9 cellular contexts compared by ENCODE assay signal in the genomic region with DNA sequence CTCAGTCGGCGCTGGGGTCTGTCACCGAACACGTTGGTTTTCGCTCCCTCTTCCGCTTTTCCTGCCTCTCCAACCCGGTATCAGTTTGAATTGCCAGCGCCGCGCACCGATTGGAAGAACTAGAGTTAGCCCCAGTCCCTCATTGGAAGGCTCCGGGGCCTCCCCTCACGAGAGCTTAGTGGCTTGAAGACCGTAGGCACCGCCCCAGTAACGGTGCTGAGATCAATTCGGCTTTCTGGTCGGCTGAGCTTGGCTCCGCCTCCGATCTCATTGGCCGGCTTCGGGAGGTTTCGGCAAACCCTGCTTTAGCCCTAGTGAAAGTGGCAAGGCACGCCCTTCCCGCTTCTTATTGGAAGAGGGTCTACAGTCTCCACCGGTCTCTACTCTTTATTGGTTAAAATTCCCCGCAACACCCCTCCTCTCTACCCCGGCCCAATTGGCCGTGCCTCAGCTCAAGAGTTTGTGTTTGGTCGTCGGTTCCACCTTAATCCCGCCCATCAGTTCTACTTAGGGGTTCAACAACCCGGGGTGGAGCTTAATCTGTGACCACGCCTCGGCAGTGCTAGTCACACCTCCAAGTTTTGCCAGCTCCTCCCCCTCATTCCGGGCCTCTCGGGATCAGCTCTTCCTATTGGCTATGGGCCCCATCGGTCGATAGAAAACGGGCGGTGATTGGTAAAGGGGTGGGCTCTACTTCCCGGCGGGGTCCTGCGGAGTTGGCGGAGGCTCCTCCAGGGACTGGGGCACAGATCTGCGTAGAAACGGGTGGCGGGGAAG. TPM values are rescaled to one million over a fixed set of nuclear protein-coding genes. Genes with fewer than 3 reads are reported as not detected.
DNase-seq lines count a peak whose midpoint lies in the region; ATAC-seq and TF ChIP-seq lines count a peak whose summit lies in the region.
"Not testable (repeated sequence)": the region's sequence is repeated elsewhere in the genome, so short reads cannot be mapped to it uniquely, and the experiment has no call there.
"Had no signal": no experiment of that assay in that cellular context is flagged by ENCODE, and none has a peak within 500 bp of the region (broad histone marks: within the 10 kb centered on the region; RNA-seq: fewer than 3 reads in every experiment).

A gene (minus strand): TSS at position 63 of the 777 bp plus-strand sequence. CDS start 845 bp downstream, outside the sequence.

- not testable (repeated sequence) for H3K36me3 Mint-ChIP-seq in activated naive CD4-positive, alpha-beta T cell treated with anti-CD3 and anti-CD28 coated beads for 36 hours (ENCODE audit: low read depth)

- TF ChIP-seq CTCF in PC-3 (conservative IDR thresholded peaks at IDR 0.05; ENCODE audit: low read depth, low read length); right lobe of liver (IDR thresholded peaks at IDR 0.05): not testable (repeated sequence)

- H4K20me1 ChIP-seq in PC-3 (ENCODE audit: low read length): not testable (repeated sequence)

- H3K27ac Mint-ChIP-seq in activated naive CD4-positive, alpha-beta T cell treated with anti-CD3 and anti-CD28 coated beads for 36 hours: not testable (repeated sequence)

- POLR2A ChIA-PET in PC-3 (lab: Charles Lee; ENCODE audit: unreplicated experiment): not testable (repeated sequence)

- not testable (repeated sequence) for H3K9ac ChIP-seq in PC-3 (ENCODE audit: low read length)

- H3F3A ChIP-seq in PC-3 (ENCODE audit: low read length, unreplicated experiment): not testable (repeated sequence)

- not testable (repeated sequence) for DNase-seq in PC-3; activated naive CD4-positive, alpha-beta T cell treated with anti-CD3 and anti-CD28 coated beads for 36 hours; right lobe of liver; aorta

- not testable (repeated sequence) for H3K27ac ChIP-seq in PC-3 (ENCODE audit: low read length); right lobe of liver; aorta (ENCODE audit: low read depth in 1 of 2, low read length in 2 of 2)

- CTCF ChIA-PET in PC-3 (lab: Charles Lee); activated naive CD4-positive, alpha-beta T cell treated with anti-CD3 and anti-CD28 coated beads for 36 hours (lab: Charles Lee): not testable (repeated sequence)

- not testable (repeated sequence) for H3K4me3 Mint-ChIP-seq in activated naive CD4-positive, alpha-beta T cell treated with anti-CD3 and anti-CD28 coated beads for 36 hours

- not testable (repeated sequence) for H2AFZ ChIP-seq in PC-3 (ENCODE audit: low read length)

- H3K9me2 ChIP-seq in PC-3 (replicated peaks; ENCODE audit: low read length): not testable (repeated sequence)

- not testable (repeated sequence) for H3K4me2 ChIP-seq in PC-3 (ENCODE audit: low read length)

- not testable (repeated sequence) for H3K27me3 Mint-ChIP-seq in activated naive CD4-positive, alpha-beta T cell treated with anti-CD3 and anti-CD28 coated beads for 36 hours (ENCODE audit: low read depth)

- no CpG with 5 or more reads among the region's 48 CpGs for WGBS in right lobe of liver (ENCODE audit: insufficient coverage, low coverage, low lambda C conversion rate, missing lambda C conversion rate)
- WGBS in aorta, 2 donors: no CpG with 5 or more reads among the region's 48 CpGs

- H3K36me3 ChIP-seq in PC-3 (ENCODE audit: low read depth, low read length); right lobe of liver; aorta (ENCODE audit: control insufficient read depth in 1 of 2, insufficient read depth in 2 of 2, low read length in 1 of 2): not testable (repeated sequence)

- not testable (repeated sequence) for H3K9me3 Mint-ChIP-seq in activated naive CD4-positive, alpha-beta T cell treated with anti-CD3 and anti-CD28 coated beads for 36 hours

- ATAC-seq in GM18868 (IDR thresholded peaks at IDR 0.05; ENCODE audit: unreplicated experiment) (peak; percentile 89), GM21390 (IDR thresholded peaks at IDR 0.05; ENCODE audit: unreplicated experiment) (peak; percentile 79), HG02798 (IDR thresholded peaks at IDR 0.05; ENCODE audit: poor library complexity, unreplicated experiment) (peak; percentile 85), HG03175 (IDR thresholded peaks at IDR 0.05; ENCODE audit: unreplicated experiment) (peak; percentile 85), PC-3 (peak; percentile 69), right lobe of liver (peak; percentile 80 to 90 (median 86)), aorta (ENCODE audit: low FRiP score) (peak; percentile 95)

- BruUV-seq in PC-3 (replicated peaks; lab: Mats Ljungman, UMichigan): not testable (repeated sequence)

- not testable (repeated sequence) for H3K4me1 ChIP-seq in PC-3 (ENCODE audit: insufficient read depth, low read length); right lobe of liver; aorta (ENCODE audit: control insufficient read depth in 1 of 2, insufficient read depth in 2 of 2, low read length in 2 of 2)

- intact Hi-C loops in PC-3 (cut with micrococcal nuclease); activated naive CD4-positive, alpha-beta T cell treated with anti-CD3 and anti-CD28 coated beads for 36 hours (cut with micrococcal nuclease); right lobe of liver (cut with DNase I); aorta (cut with DNase I): not testable (repeated sequence)

- not testable (repeated sequence) for H3K9me3 ChIP-seq in PC-3 (ENCODE audit: low read length); right lobe of liver; aorta (ENCODE audit: control insufficient read depth, low read length)

- not testable (repeated sequence) for H3K27me3 ChIP-seq in PC-3 (ENCODE audit: low read length); right lobe of liver; aorta (ENCODE audit: control insufficient read depth in 1 of 2, insufficient read depth in 2 of 2, low read length in 1 of 2)

- TF ChIP-seq POLR2A in right lobe of liver (IDR thresholded peaks at IDR 0.05): not testable (repeated sequence)

- H3K4me3 ChIP-seq in PC-3 (ENCODE audit: low read length); right lobe of liver; aorta (ENCODE audit: low read length in 2 of 2): not testable (repeated sequence)

- H3K79me2 ChIP-seq in PC-3 (ENCODE audit: low read length): not testable (repeated sequence)

- H3K4me1 Mint-ChIP-seq in activated naive CD4-positive, alpha-beta T cell treated with anti-CD3 and anti-CD28 coated beads for 36 hours (ENCODE audit: low read depth): not testable (repeated sequence)

RNA-seq across cellular contexts. Expression of the gene that starts here (rescaled TPM):
- total RNA-seq in PC-3 (2014; rRNA removed) (4.3 and 7.3 TPM in 2 replicates), right lobe of liver (under 1 TPM in 2 of 6 experiments, not detected in 4; 0.17 to 0.20 TPM), aorta (not detected)
- total RNA-seq in activated naive CD4-positive, alpha-beta T cell treated with anti-CD3 and anti-CD28 coated beads for 36 hours: 10 to 100 TPM; 43.3 to 43.4 TPM
- polyA plus RNA-seq in aorta: under 1 TPM in 1 of 2 donors, not detected in 1; 0.51 TPM
- total RNA-seq: smooth muscle cell had no signal

Comparison
In these comparisons a context has a peak if more than half of its experiments do, and no peak if none do; other contexts are left out.
1. Peak in ATAC-seq in right lobe of liver; RNA of the gene not detected or under 1 TPM.
2. Peak in ATAC-seq in aorta; RNA of the gene not detected or under 1 TPM.